In genomic region chr1:85462931-85463665, GRCh38 we compare ENCODE assay signal across 11 cellular contexts. TPM values are rescaled to one million over a fixed set of nuclear protein-coding genes. Genes with fewer than 3 reads are reported as not detected.
A peak's percentile ranks its signal among the peaks of the same experiment; 100 is the strongest.
DNase-seq lines count a peak whose midpoint lies in the region; ATAC-seq and TF ChIP-seq lines count a peak whose summit lies in the region.
"Had no signal": no experiment of that assay in that cellular context is flagged by ENCODE, and none has a peak within 500 bp of the region (broad histone marks: within the 10 kb centered on the region; RNA-seq: fewer than 3 reads in every experiment).

No MANE protein-coding gene starts in this region.

- TF ChIP-seq CTCF in astrocyte of the cerebellum (IDR thresholded peaks at IDR 0.05; ENCODE audit: low read depth, low read length, missing control alignments) = no peak
- no peak for TF ChIP-seq CTCF in kidney epithelial cell (IDR thresholded peaks at IDR 0.05; ENCODE audit: insufficient read depth, low read length, poor library complexity, severe bottlenecking)

- H3K9ac ChIP-seq in HUES6 (ENCODE audit: low read length) (no peak overlapping the region), subcutaneous abdominal adipose tissue (ENCODE audit: low read length in 5 of 5) (no peak overlapping the region)

- H3K27ac ChIP-seq in HUES6 (ENCODE audit: low read depth, low read length) (no peak overlapping the region), subcutaneous abdominal adipose tissue (ENCODE audit: low read depth, low read length) (peak overlapping the region; percentile 74)

- ATAC-seq in GM18909 (IDR thresholded peaks at IDR 0.05; ENCODE audit: poor library complexity, unreplicated experiment) (no peak), GM19328 (IDR thresholded peaks at IDR 0.05; ENCODE audit: unreplicated experiment) (no peak), GM19455 (IDR thresholded peaks at IDR 0.05; ENCODE audit: unreplicated experiment) (no peak)
- ATAC-seq: stimulated activated naive CD8-positive, alpha-beta T cell treated with anti-CD3 and anti-CD28 coated beads, Interleukin-15, Interleukin-2, amounts not matched to agents 100 U/mL and 50 U/mL, for 24 hours had no signal

- peaks cover 11% of the 10 kb centered on the region; the same call in 1 of the 2 replicates for H3K4me1 ChIP-seq in HUES6 (ENCODE audit: control insufficient read depth, insufficient read depth, low read length)
- H3K4me1 ChIP-seq in subcutaneous abdominal adipose tissue (ENCODE audit: control insufficient read depth in 5 of 5, insufficient read depth in 5 of 5, low read length in 5 of 5) = peaks cover 0 to 27% (median 18%) of the 10 kb centered on the region in 5 donors

- H3K4me3 ChIP-seq in HUES6 (ENCODE audit: low read depth, low read length) = peak overlapping the region; percentile 86
- H3K4me3 ChIP-seq in astrocyte of the cerebellum (ENCODE audit: low read depth, low read length) = peak overlapping the region; percentile 78
- H3K4me3 ChIP-seq in kidney epithelial cell (ENCODE audit: low read depth, low read length) = peak overlapping the region; percentile 78
- H3K4me3 ChIP-seq in subcutaneous abdominal adipose tissue (ENCODE audit: low read depth in 1 of 5, low read length in 5 of 5) = peak overlapping the region in 4 of 5 donors; percentile 68 to 83 (median 76)

- DNase-seq in astrocyte of the cerebellum (ENCODE audit: low read depth) (no peak), kidney epithelial cell (ENCODE audit: low read depth) (no peak), NCI-H748 treated with DMSO at 0.1 percent for 48 hours (lab: John Stamatoyannopoulos, UW) (no peak)
- DNase-seq: H7; NCI-H1048; stimulated activated naive CD8-positive, alpha-beta T cell treated with anti-CD3 and anti-CD28 coated beads, Interleukin-15, Interleukin-2, amounts not matched to agents 100 U/mL and 50 U/mL, for 24 hours had no signal

- no peaks in the 10 kb centered on the region for H3K9me3 ChIP-seq in HUES6 (ENCODE audit: control insufficient read depth, insufficient read depth, low read depth, low read length)
- H3K9me3 ChIP-seq in subcutaneous abdominal adipose tissue (ENCODE audit: control insufficient read depth in 5 of 5, low read length in 5 of 5) = no peaks in the 10 kb centered on the region

- in situ Hi-C loops in astrocyte of the cerebellum (cut with HindIII; ENCODE audit: low sequenced_read_pairs) = no loop called here

- H3K36me3 ChIP-seq in HUES6 (ENCODE audit: control insufficient read depth, insufficient read depth, low read length) (no peaks in the 10 kb centered on the region), kidney epithelial cell (ENCODE audit: control insufficient read depth, insufficient read depth, low read length) (no peaks in the 10 kb centered on the region), subcutaneous abdominal adipose tissue (ENCODE audit: control insufficient read depth in 5 of 5, insufficient read depth in 5 of 5, low read length in 5 of 5) (no peaks in the 10 kb centered on the region)

- peaks cover 31% of the 10 kb centered on the region for H3K27me3 ChIP-seq in HUES6 (ENCODE audit: control insufficient read depth, insufficient read depth, low read length)
- H3K27me3 ChIP-seq in kidney epithelial cell (ENCODE audit: control insufficient read depth, insufficient read depth, low read length) = no peaks in the 10 kb centered on the region
- H3K27me3 ChIP-seq in subcutaneous abdominal adipose tissue (ENCODE audit: control insufficient read depth in 5 of 5, insufficient read depth in 4 of 5, low read length in 5 of 5) = no peaks in the 10 kb centered on the region

RNA-seq across cellular contexts. Expression of gene DDAH1, which starts 1.9 kb away (rescaled TPM):
- total RNA-seq in kidney epithelial cell = 32.6 and 33.4 TPM in 2 replicates
